Comparison of ENCODE assay signal across 21 cellular contexts in genomic region chr2:85954192-85954900, GRCh38.
DNase-seq lines count a peak whose midpoint lies in the region; ATAC-seq, FAIRE-seq and TF ChIP-seq lines count a peak whose summit lies in the region.
"Had no signal": no experiment of that assay in that cellular context is flagged by ENCODE, and none has a peak within 500 bp of the region (broad histone marks: within the 10 kb centered on the region; RNA-seq: fewer than 3 reads in every experiment).

No MANE protein-coding gene starts in this region.

- peaks cover 5% of the 10 kb centered on the region for H3K4me1 Mint-ChIP-seq in central memory CD8-positive, alpha-beta T cell
- H3K4me1 Mint-ChIP-seq: activated CD4-positive, alpha-beta T cell treated with anti-CD3 and anti-CD28 coated beads for 36 hours had no signal

- peaks cover 4% of the 10 kb centered on the region; the same call in 1 of the 2 replicates for H3K9me1 ChIP-seq in IMR-90 (ENCODE audit: insufficient read depth, low read length)

- peak overlapping the region; percentile 45 for H3K27ac Mint-ChIP-seq in central memory CD8-positive, alpha-beta T cell (ENCODE audit: low read depth)
- H3K27ac Mint-ChIP-seq: activated CD4-positive, alpha-beta T cell treated with anti-CD3 and anti-CD28 coated beads for 36 hours; T-cell had no signal

- TF ChIP-seq CTCF in A549 (IDR thresholded peaks at IDR 0.05) = no peak
- TF ChIP-seq CTCF in IMR-90 (conservative IDR thresholded peaks at IDR 0.05; ENCODE audit: low read depth, low read length) = no peak
- no peak for TF ChIP-seq CTCF in prostate gland (IDR thresholded peaks at IDR 0.05)

- H3K9ac ChIP-seq in IMR-90 (ENCODE audit: low read depth, low read length) = no peak overlapping the region

- TF ChIP-seq POLR2A in A549 (IDR thresholded peaks at IDR 0.05; ENCODE audit: low read length) = no peak
- no peak for TF ChIP-seq POLR2A in IMR-90 (IDR thresholded peaks at IDR 0.05; ENCODE audit: low read depth, low read length)
- no peak for TF ChIP-seq POLR2A in prostate gland (IDR thresholded peaks at IDR 0.05)

- FAIRE-seq in A549 (lab: Jason Lieb, UNC) = no peak
- FAIRE-seq: astrocyte had no signal

- peaks cover 27% of the 10 kb centered on the region for H3K27me3 ChIP-seq in IMR-90 (ENCODE audit: control insufficient read depth, insufficient read depth, low read length)
- H3K27me3 ChIP-seq in prostate gland (replicated peaks; ENCODE audit: insufficient read depth) = no peaks in the 10 kb centered on the region
- H3K27me3 ChIP-seq: esophagus muscularis mucosa, gastroesophageal sphincter, sigmoid colon had no signal

- DNase-seq in A549 (ENCODE audit: low read depth in 1 of 2, low spot score in 1 of 2) (no peak), IMR-90 (no peak), prostate gland (ENCODE audit: low spot score) (peak; percentile 70), H4 (ENCODE audit: low spot score) (no peak), anterior cingulate cortex (lab: John Stamatoyannopoulos, UW) (no peak)
- no peak for DNase-seq in central memory CD8-positive, alpha-beta T cell (ENCODE audit: low spot score in 2 of 2)
- DNase-seq: activated CD4-positive, alpha-beta T cell treated with anti-CD3 and anti-CD28 coated beads for 36 hours; effector CD4-positive, alpha-beta T cell; Karpas-422; kidney glomerular epithelial cell; mesendoderm; naive thymus-derived CD4-positive, alpha-beta T cell; NCI-H2107; Right ventricle myocardium superior; sigmoid colon; T-cell had no signal

- CTCF ChIA-PET in A549 (lab: Yijun Ruan, JAX) (interaction anchor here (0.7 to 1.5 kb wide), 2 partner anchors 60 to 67 kb away, joined by 3 to 4 read pairs; no protein-coding TSS in a partner anchor), IMR-90 (lab: Yijun Ruan, JAX) (no interaction called here)

- H3K27me3 Mint-ChIP-seq in central memory CD8-positive, alpha-beta T cell = no peaks in the 10 kb centered on the region
- H3K27me3 Mint-ChIP-seq: activated CD4-positive, alpha-beta T cell treated with anti-CD3 and anti-CD28 coated beads for 36 hours; naive thymus-derived CD4-positive, alpha-beta T cell; T-cell had no signal

- in situ Hi-C loops in IMR-90 (cut with MboI; ENCODE audit: low sequenced_read_pairs) = no loop called here

- no peak overlapping the region for H3K4me3 Mint-ChIP-seq in central memory CD8-positive, alpha-beta T cell
- H3K4me3 Mint-ChIP-seq: activated CD4-positive, alpha-beta T cell treated with anti-CD3 and anti-CD28 coated beads for 36 hours; naive thymus-derived CD4-positive, alpha-beta T cell; T-cell had no signal

- intact Hi-C loops in IMR-90 (cut with micrococcal nuclease) (no loop called here), prostate gland (cut with DNase I) (no loop called here)

- no peak overlapping the region for H2BK120ac ChIP-seq in IMR-90 (ENCODE audit: low read depth, low read length)

- no peak overlapping the region for H3K56ac ChIP-seq in IMR-90 (ENCODE audit: extremely low read depth, insufficient read depth, low read length)

- no peak for TF ChIP-seq RAD21 in A549 (conservative IDR thresholded peaks at IDR 0.05 in 1 of 2, IDR thresholded peaks at IDR 0.05 in 1 of 2)
- TF ChIP-seq RAD21 in IMR-90 (IDR thresholded peaks at IDR 0.05; ENCODE audit: low read length) = no peak

- H2BK20ac ChIP-seq in IMR-90 (ENCODE audit: low read depth, low read length) = no peak overlapping the region

- H3K36me3 ChIP-seq in IMR-90 (ENCODE audit: control insufficient read depth, insufficient read depth, low read length) (no peaks in the 10 kb centered on the region), prostate gland (no peaks in the 10 kb centered on the region)
- H3K36me3 ChIP-seq: esophagus muscularis mucosa, gastroesophageal sphincter, sigmoid colon had no signal

- no peak for TF ChIP-seq EP300 in A549 (IDR thresholded peaks at IDR 0.05)

- no peak overlapping the region for H4K91ac ChIP-seq in IMR-90 (ENCODE audit: insufficient read depth, low read depth, low read length)

- H3K9me3 Mint-ChIP-seq in central memory CD8-positive, alpha-beta T cell = no peaks in the 10 kb centered on the region
- H3K9me3 Mint-ChIP-seq: activated naive CD4-positive, alpha-beta T cell treated with anti-CD3 and anti-CD28 coated beads, Interleukin-2, amount 50 U/mL, for 72 hours; T-cell had no signal

- POLR2A ChIA-PET in A549 (lab: Yijun Ruan, JAX) = no interaction called here
- POLR2A ChIA-PET in IMR-90 (lab: Charles Lee; ENCODE audit: unreplicated experiment) = no interaction called here

- no peak overlapping the region for H3K23ac ChIP-seq in IMR-90 (ENCODE audit: low read depth, low read length)

- H3K4me1 ChIP-seq in A549 (peaks cover 48% of the 10 kb centered on the region), IMR-90 (ENCODE audit: control insufficient read depth, insufficient read depth, low read length) (no peaks in the 10 kb centered on the region), prostate gland (replicated peaks) (peaks cover 4% of the 10 kb centered on the region)
- H3K4me1 ChIP-seq: sigmoid colon had no signal

- H4K20me1 ChIP-seq in IMR-90 (ENCODE audit: insufficient read depth, low read length) = no peaks in the 10 kb centered on the region

- 85% methylated on average over 8 of the region's 8 CpGs for WGBS in A549 (ENCODE audit: missing lambda C conversion rate)
- WGBS in IMR-90 (ENCODE audit: extremely low coverage in 2 of 2, insufficient read length in 1 of 2), 2 experiments = 80% methylated on average over 1 of the region's 8 CpGs; no CpG with 5 or more reads in 1 of the 2 experiments
- 67% methylated on average over 8 of the region's 8 CpGs for WGBS in prostate gland

- H3K4me2 ChIP-seq in A549 (peak overlapping the region; percentile 56), IMR-90 (ENCODE audit: low read depth, low read length) (no peak overlapping the region)

- H2BK5ac ChIP-seq in IMR-90 (ENCODE audit: low read depth, low read length, poor library complexity, severe bottlenecking) = no peak overlapping the region

- no peak overlapping the region for H2AK9ac ChIP-seq in IMR-90 (replicated peaks; ENCODE audit: low read depth, low read length, poor library complexity)

- H2AFZ ChIP-seq in IMR-90 (replicated peaks; ENCODE audit: low read length, poor library complexity) = peak overlapping the region; percentile 33

- no peaks in the 10 kb centered on the region for H3K36me3 Mint-ChIP-seq in central memory CD8-positive, alpha-beta T cell (ENCODE audit: insufficient read depth)
- H3K36me3 Mint-ChIP-seq: activated naive CD4-positive, alpha-beta T cell treated with anti-CD3 and anti-CD28 coated beads, Interleukin-2, amount 50 U/mL, for 72 hours; T-cell had no signal

- H3K27ac ChIP-seq in A549 = peak overlapping the region; percentile 64 to 76
- no peak overlapping the region for H3K27ac ChIP-seq in IMR-90 (ENCODE audit: insufficient read depth, low read length)
- peak overlapping the region; percentile 68 to 71 for H3K27ac ChIP-seq in prostate gland
- H3K27ac ChIP-seq: esophagus muscularis mucosa, gastroesophageal sphincter, sigmoid colon had no signal

- dilution Hi-C loops in IMR-90 (cut with HindIII; ENCODE audit: low sequenced_read_pairs, unreplicated experiment) = no loop called here

- H3K14ac ChIP-seq in IMR-90 (replicated peaks; ENCODE audit: low read depth, low read length) = no peak overlapping the region

- H4K5ac ChIP-seq in IMR-90 (ENCODE audit: low read depth, low read length) = no peak overlapping the region

- no peak overlapping the region for H3K4ac ChIP-seq in IMR-90 (ENCODE audit: low read depth, low read length)

- no peak overlapping the region for H3K18ac ChIP-seq in IMR-90 (ENCODE audit: low read depth, low read length)

- no TSS peak for BruUV-seq in IMR-90 (replicated peaks; lab: Mats Ljungman, UMichigan)

- no peak overlapping the region for H2BK15ac ChIP-seq in IMR-90 (ENCODE audit: low read depth, low read length)

- H2AK5ac ChIP-seq in IMR-90 (ENCODE audit: low read depth, low read length) = 0 out of 2 replicates have a peak overlapping the region, but pooled peaks have one; percentile 16

- H3K9me3 ChIP-seq in A549 (no peaks in the 10 kb centered on the region), IMR-90 (ENCODE audit: control insufficient read depth, insufficient read depth, low read length) (no peaks in the 10 kb centered on the region), prostate gland (no peaks in the 10 kb centered on the region)
- H3K9me3 ChIP-seq: esophagus muscularis mucosa, gastroesophageal sphincter, sigmoid colon had no signal

- ATAC-seq in A549 (no peak), IMR-90 (ENCODE audit: low read depth) (no peak), HG02798 (IDR thresholded peaks at IDR 0.05; ENCODE audit: poor library complexity, unreplicated experiment) (no peak)
- ATAC-seq in central memory CD8-positive, alpha-beta T cell (replicated peaks; ENCODE audit: extremely low read depth, poor library complexity, severe bottlenecking) = no peak
- ATAC-seq: activated CD4-positive, alpha-beta T cell treated with anti-CD3 and anti-CD28 coated beads for 36 hours; activated naive CD4-positive, alpha-beta T cell treated with anti-CD3 and anti-CD28 coated beads, Interleukin-2, amount 50 U/mL, for 72 hours; gastroesophageal sphincter; naive thymus-derived CD4-positive, alpha-beta T cell; T-cell had no signal

- H3K4me3 ChIP-seq in A549 (no peak overlapping the region), IMR-90 (ENCODE audit: insufficient read depth, low read depth, low read length) (no peak overlapping the region), prostate gland (no peak overlapping the region)
- H3K4me3 ChIP-seq: esophagus muscularis mucosa, gastroesophageal sphincter, sigmoid colon had no signal

- H3K79me1 ChIP-seq in IMR-90 (ENCODE audit: low read depth in 1 of 2, low read length in 2 of 2) = no peaks in the 10 kb centered on the region; a peak in 1 of 4 replicates

- no peak overlapping the region for H4K8ac ChIP-seq in IMR-90 (ENCODE audit: low read depth in 2 of 2, low read length in 2 of 2)

TF ChIP-seq in A549, 52 proteins besides CTCF, POLR2A, EP300 and RAD21 (continues in another document):
- TF ChIP-seq TP53 (CRISPR knock-in tag; IDR thresholded peaks at IDR 0.05) (no peak), CHD4 (IDR thresholded peaks at IDR 0.05; ENCODE audit: borderline replicate concordance) (no peak), KDM5A (IDR thresholded peaks at IDR 0.05) (no peak), ZNF302 (CRISPR knock-in tag; IDR thresholded peaks at IDR 0.05) (no peak), MAFK (IDR thresholded peaks at IDR 0.05; ENCODE audit: partially characterized antibody) (no peak), TFCP2L1 (CRISPR knock-in tag; IDR thresholded peaks at IDR 0.05) (no peak), FOSB (CRISPR knock-in tag; IDR thresholded peaks at IDR 0.05) (no peak)

TF ChIP-seq in IMR-90, 13 proteins besides CTCF, POLR2A, EP300 and RAD21 (continues in another document):
- no peak for TF ChIP-seq CEBPB (IDR thresholded peaks at IDR 0.05; ENCODE audit: low read depth, low read length)
- no peak for TF ChIP-seq FOS (IDR thresholded peaks at IDR 0.05; ENCODE audit: low read depth, low read length)
- TF ChIP-seq BHLHE40 (IDR thresholded peaks at IDR 0.05; ENCODE audit: low read depth, low read length) = no peak
- no peak for TF ChIP-seq SMC3 (IDR thresholded peaks at IDR 0.05; ENCODE audit: low read depth, low read length)
